3 cellular contexts compared by ENCODE assay signal in the genomic region with DNA sequence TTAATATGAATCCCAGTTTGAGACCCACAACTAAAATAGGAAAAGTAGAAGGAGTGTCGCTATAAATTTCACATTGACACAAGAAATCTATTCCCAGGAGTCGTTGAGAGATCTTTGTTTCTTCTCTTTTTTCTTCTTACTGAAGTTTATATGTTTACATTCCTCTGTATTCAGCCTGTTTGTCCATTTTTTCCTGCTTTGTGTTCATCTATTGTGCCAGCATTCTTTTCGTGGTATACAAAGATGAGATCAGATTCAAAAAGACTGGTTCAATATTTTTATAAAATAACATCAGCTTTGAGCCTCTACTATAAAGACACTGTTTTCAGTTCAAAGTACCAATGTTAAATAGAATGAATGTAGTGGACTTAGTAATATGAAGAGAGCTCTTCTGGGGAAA.
TF ChIP-seq lines count a peak whose summit lies in the region.

No MANE protein-coding gene starts in this region.

TF ChIP-seq in SK-N-SH, 30 proteins besides CTCF, POLR2A, EP300 and RAD21:
- TF ChIP-seq FOSL2 (IDR thresholded peaks at IDR 0.05; ENCODE audit: borderline replicate concordance, low read depth) (no peak), SIN3A (IDR thresholded peaks at IDR 0.05; ENCODE audit: borderline replicate concordance, low read depth, low read length) (no peak), JUND (IDR thresholded peaks at IDR 0.05) (no peak), RXRA (IDR thresholded peaks at IDR 0.05; ENCODE audit: borderline replicate concordance, low read depth) (no peak), FOXJ3 (CRISPR knock-in tag; IDR thresholded peaks at IDR 0.05) (no peak), MEF2A (IDR thresholded peaks at IDR 0.05; ENCODE audit: borderline replicate concordance, low read depth) (no peak), GABPA (IDR thresholded peaks at IDR 0.05; ENCODE audit: low read depth) (no peak), MXI1 (IDR thresholded peaks at IDR 0.05; ENCODE audit: low read depth, low read length) (no peak), CHD2 (IDR thresholded peaks at IDR 0.05; ENCODE audit: low read length, partially characterized antibody) (no peak), RCOR1 (IDR thresholded peaks at IDR 0.05; ENCODE audit: low read length) (no peak), SMC3 (IDR thresholded peaks at IDR 0.05; ENCODE audit: low read depth, low read length) (no peak), TEAD4 (IDR thresholded peaks at IDR 0.05; ENCODE audit: borderline replicate concordance, insufficient read depth) (no peak), GATA2 (CRISPR knock-in tag; IDR thresholded peaks at IDR 0.05) (no peak), ELF1 (IDR thresholded peaks at IDR 0.05) (no peak)
- TF ChIP-seq, protein P1, sequence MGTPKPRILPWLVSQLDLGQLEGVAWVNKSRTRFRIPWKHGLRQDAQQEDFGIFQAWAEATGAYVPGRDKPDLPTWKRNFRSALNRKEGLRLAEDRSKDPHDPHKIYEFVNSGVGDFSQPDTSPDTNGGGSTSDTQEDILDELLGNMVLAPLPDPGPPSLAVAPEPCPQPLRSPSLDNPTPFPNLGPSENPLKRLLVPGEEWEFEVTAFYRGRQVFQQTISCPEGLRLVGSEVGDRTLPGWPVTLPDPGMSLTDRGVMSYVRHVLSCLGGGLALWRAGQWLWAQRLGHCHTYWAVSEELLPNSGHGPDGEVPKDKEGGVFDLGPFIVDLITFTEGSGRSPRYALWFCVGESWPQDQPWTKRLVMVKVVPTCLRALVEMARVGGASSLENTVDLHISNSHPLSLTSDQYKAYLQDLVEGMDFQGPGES (IDR thresholded peaks at IDR 0.05; ENCODE audit: low read depth, low read length) = no peak
- TF ChIP-seq, protein P2, sequence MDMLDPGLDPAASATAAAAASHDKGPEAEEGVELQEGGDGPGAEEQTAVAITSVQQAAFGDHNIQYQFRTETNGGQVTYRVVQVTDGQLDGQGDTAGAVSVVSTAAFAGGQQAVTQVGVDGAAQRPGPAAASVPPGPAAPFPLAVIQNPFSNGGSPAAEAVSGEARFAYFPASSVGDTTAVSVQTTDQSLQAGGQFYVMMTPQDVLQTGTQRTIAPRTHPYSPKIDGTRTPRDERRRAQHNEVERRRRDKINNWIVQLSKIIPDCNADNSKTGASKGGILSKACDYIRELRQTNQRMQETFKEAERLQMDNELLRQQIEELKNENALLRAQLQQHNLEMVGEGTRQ (IDR thresholded peaks at IDR 0.05; ENCODE audit: borderline replicate concordance, low read depth, low read length) = no peak
- TF ChIP-seq, protein P3, sequence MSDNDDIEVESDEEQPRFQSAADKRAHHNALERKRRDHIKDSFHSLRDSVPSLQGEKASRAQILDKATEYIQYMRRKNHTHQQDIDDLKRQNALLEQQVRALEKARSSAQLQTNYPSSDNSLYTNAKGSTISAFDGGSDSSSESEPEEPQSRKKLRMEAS (IDR thresholded peaks at IDR 0.05; ENCODE audit: low read depth) = no peak
- TF ChIP-seq, protein P4, sequence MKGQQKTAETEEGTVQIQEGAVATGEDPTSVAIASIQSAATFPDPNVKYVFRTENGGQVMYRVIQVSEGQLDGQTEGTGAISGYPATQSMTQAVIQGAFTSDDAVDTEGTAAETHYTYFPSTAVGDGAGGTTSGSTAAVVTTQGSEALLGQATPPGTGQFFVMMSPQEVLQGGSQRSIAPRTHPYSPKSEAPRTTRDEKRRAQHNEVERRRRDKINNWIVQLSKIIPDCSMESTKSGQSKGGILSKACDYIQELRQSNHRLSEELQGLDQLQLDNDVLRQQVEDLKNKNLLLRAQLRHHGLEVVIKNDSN (IDR thresholded peaks at IDR 0.05; ENCODE audit: borderline replicate concordance, low read depth) = no peak
- TF ChIP-seq, protein P5, sequence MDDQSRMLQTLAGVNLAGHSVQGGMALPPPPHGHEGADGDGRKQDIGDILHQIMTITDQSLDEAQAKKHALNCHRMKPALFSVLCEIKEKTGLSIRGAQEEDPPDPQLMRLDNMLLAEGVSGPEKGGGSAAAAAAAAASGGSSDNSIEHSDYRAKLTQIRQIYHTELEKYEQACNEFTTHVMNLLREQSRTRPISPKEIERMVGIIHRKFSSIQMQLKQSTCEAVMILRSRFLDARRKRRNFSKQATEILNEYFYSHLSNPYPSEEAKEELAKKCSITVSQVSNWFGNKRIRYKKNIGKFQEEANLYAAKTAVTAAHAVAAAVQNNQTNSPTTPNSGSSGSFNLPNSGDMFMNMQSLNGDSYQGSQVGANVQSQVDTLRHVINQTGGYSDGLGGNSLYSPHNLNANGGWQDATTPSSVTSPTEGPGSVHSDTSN (IDR thresholded peaks at IDR 0.05) = no peak

TF ChIP-seq in SK-N-SH treated with all-trans-retinoic acid at 6 μM for 48 hours, 23 proteins besides CTCF, POLR2A, EP300 and RAD21:
- TF ChIP-seq ZNF565 (CRISPR knock-in tag; conservative IDR thresholded peaks at IDR 0.05; ENCODE audit: low read depth) = no peak
- TF ChIP-seq, protein P6, sequence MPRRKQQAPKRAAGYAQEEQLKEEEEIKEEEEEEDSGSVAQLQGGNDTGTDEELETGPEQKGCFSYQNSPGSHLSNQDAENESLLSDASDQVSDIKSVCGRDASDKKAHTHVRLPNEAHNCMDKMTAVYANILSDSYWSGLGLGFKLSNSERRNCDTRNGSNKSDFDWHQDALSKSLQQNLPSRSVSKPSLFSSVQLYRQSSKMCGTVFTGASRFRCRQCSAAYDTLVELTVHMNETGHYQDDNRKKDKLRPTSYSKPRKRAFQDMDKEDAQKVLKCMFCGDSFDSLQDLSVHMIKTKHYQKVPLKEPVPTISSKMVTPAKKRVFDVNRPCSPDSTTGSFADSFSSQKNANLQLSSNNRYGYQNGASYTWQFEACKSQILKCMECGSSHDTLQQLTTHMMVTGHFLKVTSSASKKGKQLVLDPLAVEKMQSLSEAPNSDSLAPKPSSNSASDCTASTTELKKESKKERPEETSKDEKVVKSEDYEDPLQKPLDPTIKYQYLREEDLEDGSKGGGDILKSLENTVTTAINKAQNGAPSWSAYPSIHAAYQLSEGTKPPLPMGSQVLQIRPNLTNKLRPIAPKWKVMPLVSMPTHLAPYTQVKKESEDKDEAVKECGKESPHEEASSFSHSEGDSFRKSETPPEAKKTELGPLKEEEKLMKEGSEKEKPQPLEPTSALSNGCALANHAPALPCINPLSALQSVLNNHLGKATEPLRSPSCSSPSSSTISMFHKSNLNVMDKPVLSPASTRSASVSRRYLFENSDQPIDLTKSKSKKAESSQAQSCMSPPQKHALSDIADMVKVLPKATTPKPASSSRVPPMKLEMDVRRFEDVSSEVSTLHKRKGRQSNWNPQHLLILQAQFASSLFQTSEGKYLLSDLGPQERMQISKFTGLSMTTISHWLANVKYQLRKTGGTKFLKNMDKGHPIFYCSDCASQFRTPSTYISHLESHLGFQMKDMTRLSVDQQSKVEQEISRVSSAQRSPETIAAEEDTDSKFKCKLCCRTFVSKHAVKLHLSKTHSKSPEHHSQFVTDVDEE (CRISPR knock-in tag; IDR thresholded peaks at IDR 0.05) = no peak
- TF ChIP-seq, protein P7, sequence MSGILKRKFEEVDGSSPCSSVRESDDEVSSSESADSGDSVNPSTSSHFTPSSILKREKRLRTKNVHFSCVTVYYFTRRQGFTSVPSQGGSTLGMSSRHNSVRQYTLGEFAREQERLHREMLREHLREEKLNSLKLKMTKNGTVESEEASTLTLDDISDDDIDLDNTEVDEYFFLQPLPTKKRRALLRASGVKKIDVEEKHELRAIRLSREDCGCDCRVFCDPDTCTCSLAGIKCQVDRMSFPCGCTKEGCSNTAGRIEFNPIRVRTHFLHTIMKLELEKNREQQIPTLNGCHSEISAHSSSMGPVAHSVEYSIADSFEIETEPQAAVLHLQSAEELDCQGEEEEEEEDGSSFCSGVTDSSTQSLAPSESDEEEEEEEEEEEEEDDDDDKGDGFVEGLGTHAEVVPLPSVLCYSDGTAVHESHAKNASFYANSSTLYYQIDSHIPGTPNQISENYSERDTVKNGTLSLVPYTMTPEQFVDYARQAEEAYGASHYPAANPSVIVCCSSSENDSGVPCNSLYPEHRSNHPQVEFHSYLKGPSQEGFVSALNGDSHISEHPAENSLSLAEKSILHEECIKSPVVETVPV (CRISPR knock-in tag; IDR thresholded peaks at IDR 0.05) = no peak

TF ChIP-seq in H1, 55 proteins besides CTCF, POLR2A, EP300 and RAD21:
- TF ChIP-seq, protein P8, sequence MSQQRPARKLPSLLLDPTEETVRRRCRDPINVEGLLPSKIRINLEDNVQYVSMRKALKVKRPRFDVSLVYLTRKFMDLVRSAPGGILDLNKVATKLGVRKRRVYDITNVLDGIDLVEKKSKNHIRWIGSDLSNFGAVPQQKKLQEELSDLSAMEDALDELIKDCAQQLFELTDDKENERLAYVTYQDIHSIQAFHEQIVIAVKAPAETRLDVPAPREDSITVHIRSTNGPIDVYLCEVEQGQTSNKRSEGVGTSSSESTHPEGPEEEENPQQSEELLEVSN (IDR thresholded peaks at IDR 0.05) = no peak
- TF ChIP-seq CBX8 (IDR thresholded peaks at IDR 0.05; ENCODE audit: borderline replicate concordance, low read depth, low read length) = no peak
- no peak for TF ChIP-seq HDAC6 (IDR thresholded peaks at IDR 0.05; ENCODE audit: low read depth, low read length)
- no peak for TF ChIP-seq CTBP2 (IDR thresholded peaks at IDR 0.05; ENCODE audit: borderline replicate concordance, insufficient read depth, insufficient read length, low read length)
- no peak for TF ChIP-seq SP4 (IDR thresholded peaks at IDR 0.05; ENCODE audit: low read length)
- TF ChIP-seq, protein P3 (IDR thresholded peaks at IDR 0.05) = no peak
- TF ChIP-seq TCF12 (IDR thresholded peaks at IDR 0.05; ENCODE audit: low read depth, low read length) = no peak
- no peak for TF ChIP-seq SIRT6 (IDR thresholded peaks at IDR 0.05; ENCODE audit: low read length)
- TF ChIP-seq TEAD4 (IDR thresholded peaks at IDR 0.05; ENCODE audit: low read depth, low read length) = no peak
- TF ChIP-seq, protein P2 (IDR thresholded peaks at IDR 0.05; ENCODE audit: low read length) = no peak
- TF ChIP-seq RNF2 (IDR thresholded peaks at IDR 0.05; ENCODE audit: borderline replicate concordance, low read depth, low read length, missing control alignments, poor library complexity, severe bottlenecking) = no peak
- no peak for TF ChIP-seq GTF2F1 (IDR thresholded peaks at IDR 0.05; ENCODE audit: borderline replicate concordance, low read depth, low read length)
- TF ChIP-seq YY1 (IDR thresholded peaks at IDR 0.05; ENCODE audit: low read depth, low read length) = no peak
- TF ChIP-seq CREB1 (IDR thresholded peaks at IDR 0.05) = no peak
- TF ChIP-seq POU5F1 (IDR thresholded peaks at IDR 0.05; ENCODE audit: low read depth, low read length) = no peak
- no peak for TF ChIP-seq SUZ12 (IDR thresholded peaks at IDR 0.05; ENCODE audit: low read length)
- no peak for TF ChIP-seq HDAC2 (IDR thresholded peaks at IDR 0.05; ENCODE audit: borderline replicate concordance in 1 of 2, low read depth in 2 of 2, low read length in 2 of 2)
- TF ChIP-seq NRF1 (IDR thresholded peaks at IDR 0.05; ENCODE audit: low read depth, low read length) = no peak
- TF ChIP-seq KDM5A (IDR thresholded peaks at IDR 0.05; ENCODE audit: low read length) = no peak
TF ChIP-seq in H1: peak in this region for 0.
